In the genomic region with DNA sequence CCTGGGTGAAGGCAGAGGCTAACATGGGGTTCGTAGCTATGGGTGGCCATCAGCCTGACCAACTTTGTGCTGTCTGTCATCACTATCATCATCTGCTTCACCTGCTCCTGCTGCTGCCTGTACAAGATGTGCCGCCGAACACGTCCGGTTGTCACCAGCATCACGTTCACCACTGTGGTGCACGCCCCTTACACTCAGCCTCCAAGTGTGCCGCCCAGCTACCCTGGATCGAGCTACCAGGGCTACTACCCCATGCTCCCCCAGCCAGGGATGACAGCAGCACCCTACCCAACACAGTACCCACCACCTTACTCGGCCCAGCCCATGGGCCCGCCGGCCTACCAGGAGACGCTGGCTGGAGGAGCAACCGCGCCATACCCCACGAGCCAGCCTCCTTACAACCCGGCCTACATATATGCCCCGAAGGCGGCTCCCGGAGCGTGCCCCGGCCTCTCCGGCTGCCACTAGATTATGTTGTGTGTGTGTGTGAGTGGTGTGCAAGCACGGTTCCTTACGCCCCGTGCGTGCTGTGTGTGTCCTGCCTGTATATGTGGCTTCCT, we compare ENCODE assay signal across 29 cellular contexts.
"Had no signal": no experiment of that assay in that cellular context is flagged by ENCODE, and none has a peak within 500 bp of the region (broad histone marks: within the 10 kb centered on the region; RNA-seq: fewer than 3 reads in every experiment).

No MANE protein-coding gene starts in this region.

- H3K36me3 Mint-ChIP-seq: natural killer cell had no signal

- H3K4me1 Mint-ChIP-seq: naive B cell; nephron progenitor cell; neural progenitor cell; stimulated activated naive B cell treated with anti-CD40 and anti-IgM and Interleukin-4, amounts not matched to agents 10 μg/mL and 1 μg/mL and 100 μg/mL, for 72 hours had no signal

- H3K4me3 Mint-ChIP-seq: mesothelial cell of epicardium; naive B cell; natural killer cell; nephron progenitor cell; neural progenitor cell; stimulated activated naive B cell treated with anti-CD40 and anti-IgM and Interleukin-4, amounts not matched to agents 10 μg/mL and 1 μg/mL and 100 μg/mL, for 72 hours had no signal

- FAIRE-seq: urothelium cell line had no signal

- H3K27me3 ChIP-seq: hepatocyte, neural progenitor cell, neutrophil, stomach, testis, thyroid gland, transverse colon, upper lobe of right lung had no signal

- H3K36me3 ChIP-seq: neural progenitor cell, neutrophil, prostate gland, thyroid gland, transverse colon, upper lobe of right lung had no signal

- H3K27ac Mint-ChIP-seq: mesothelial cell of epicardium; naive B cell; natural killer cell; nephron progenitor cell; neural progenitor cell; stimulated activated naive B cell treated with anti-CD40 and anti-IgM and Interleukin-4, amounts not matched to agents 10 μg/mL and 1 μg/mL and 100 μg/mL, for 72 hours had no signal

- DNase-seq: islet precursor cell; left ventricle myocardium inferior; mesendoderm; naive B cell; natural killer cell; nephron progenitor cell; occipital lobe; retina; right cardiac atrium; stimulated activated CD4-positive, alpha-beta T cell treated with anti-CD3 and anti-CD28 coated beads, Interleukin-12 subunit alpha, Interleukin-12 subunit beta, amount 100 ng/mL, for 4 hours; stimulated activated CD4-positive, alpha-beta T cell treated with anti-CD3 and anti-CD28 coated beads, Interleukin-15, amount 100 ng/mL, for 24 hours; stimulated activated CD4-positive, alpha-beta T cell treated with anti-CD3 and anti-CD28 coated beads, Interleukin-2, amount 100 ng/mL, for 24 hours; stimulated activated CD4-positive, alpha-beta T cell treated with anti-CD3 and anti-CD28 coated beads, Interleukin-4, amount 100 ng/mL, for 1 hour; stimulated activated naive B cell treated with anti-CD40 and anti-IgM and Interleukin-4, amounts not matched to agents 10 μg/mL and 1 μg/mL and 100 μg/mL, for 72 hours; stimulated activated naive CD8-positive, alpha-beta T cell treated with anti-CD3 and anti-CD28 coated beads, Interleukin-15, Interleukin-2, amounts not matched to agents 100 U/mL and 50 U/mL, for 24 hours; stomach; testis; thyroid gland; transverse colon; upper lobe of right lung had no signal

- H3K4me3 ChIP-seq: hepatocyte, left ventricle myocardium inferior, lung, neural progenitor cell, prostate gland, skin epidermis, stomach, testis, thyroid gland, transverse colon, upper lobe of right lung had no signal

- ATAC-seq: natural killer cell; right cardiac atrium; sciatic nerve; stimulated activated naive B cell treated with anti-CD40 and anti-IgM and Interleukin-4, amounts not matched to agents 10 μg/mL and 1 μg/mL and 100 μg/mL, for 72 hours; stimulated activated naive CD8-positive, alpha-beta T cell treated with anti-CD3 and anti-CD28 coated beads, Interleukin-15, Interleukin-2, amounts not matched to agents 100 U/mL and 50 U/mL, for 24 hours; upper lobe of right lung had no signal

- H3K27me3 Mint-ChIP-seq: naive B cell; stimulated activated naive B cell treated with anti-CD40 and anti-IgM and Interleukin-4, amounts not matched to agents 10 μg/mL and 1 μg/mL and 100 μg/mL, for 72 hours had no signal
